Comparison of ENCODE assay signal across 24 cellular contexts in genomic region chr9:22131817-22132216, GRCh38.
"Had no signal": no experiment of that assay in that cellular context is flagged by ENCODE, and none has a peak within 500 bp of the region (broad histone marks: within the 10 kb centered on the region; RNA-seq: fewer than 3 reads in every experiment).

No MANE protein-coding gene starts in this region.

- H3K36me3 Mint-ChIP-seq: T-cell had no signal

- DNase-seq: IMR-90; Karpas-422; KG1; MM.1S; NCI-H1092 treated with DMSO at 0.1 percent for 48 hours; NCI-H1436; NCI-H187; NCI-H2029; NCI-H2081 treated with DMSO at 0.1 percent for 48 hours; NCI-H2171; NCI-H226; NCI-H446; NCI-H510A; NCI-H524 treated with DMSO at 0.1 percent for 48 hours; NCI-H69; NCI-H774; NK-92 treated with Interleukin-12 subunit alpha and Interleukin-12 subunit beta, amount 100 ng/mL, for 24 hours; PC-3; SHP77; SK-N-SH; SW 1271; T-cell had no signal

- H3K27ac Mint-ChIP-seq: T-cell had no signal

- H3K9me3 Mint-ChIP-seq: T-cell had no signal

- H3K4me3 Mint-ChIP-seq: T-cell had no signal

- ATAC-seq: HepG2, Panc1, PC-3, T-cell had no signal

- H3K9me3 ChIP-seq: SK-N-SH had no signal
